8 cellular contexts compared by ENCODE assay signal in the genomic region with DNA sequence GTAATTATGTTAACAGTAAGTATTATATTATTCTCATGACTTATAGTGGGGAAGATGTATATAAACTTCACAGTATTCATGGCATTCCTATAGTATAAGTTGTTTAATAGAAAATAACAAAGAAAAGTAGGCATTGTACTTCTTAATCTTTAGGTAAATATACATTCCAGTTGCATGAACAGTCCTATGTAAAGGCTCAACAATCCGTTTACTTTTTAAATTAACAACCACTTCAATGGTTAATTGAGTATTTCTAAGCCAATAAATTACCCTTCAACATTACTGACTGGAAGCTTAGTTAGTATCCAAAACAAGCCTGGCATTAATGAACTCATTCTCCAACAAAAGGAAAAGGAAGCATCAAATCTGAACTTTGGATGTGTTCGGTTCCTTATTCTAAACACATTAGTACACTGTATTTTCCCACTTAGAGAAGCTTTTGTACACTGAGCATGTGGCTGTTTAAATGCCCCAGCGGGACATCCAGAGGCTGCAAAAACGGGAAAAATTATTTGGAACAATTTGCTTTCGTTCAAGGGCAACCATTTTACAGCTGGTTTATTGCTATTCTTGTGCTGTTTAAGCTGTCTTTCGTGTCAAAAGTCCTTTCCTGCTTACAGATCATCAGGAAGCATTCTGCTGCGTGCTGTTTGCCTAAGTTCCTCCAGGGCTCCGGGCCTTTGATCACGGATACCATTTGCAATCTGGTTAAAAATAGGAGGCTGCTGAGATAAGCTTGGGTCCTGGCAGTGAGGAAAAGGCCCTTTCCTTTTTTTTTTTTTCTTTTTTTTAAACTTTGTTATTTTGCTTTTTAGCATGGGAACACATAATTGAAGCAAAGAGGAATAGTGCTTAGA.
DNase-seq lines count a peak whose midpoint lies in the region; ATAC-seq, FAIRE-seq and TF ChIP-seq lines count a peak whose summit lies in the region.

No MANE protein-coding gene starts in this region.

- FAIRE-seq in GM12892 (lab: Jason Lieb, UNC), result peak; percentile 17

- H3K4me1 ChIP-seq in prostate gland (replicated peaks), result no peaks in the 10 kb centered on the region

- H3K27ac ChIP-seq in prostate gland, result no peak overlapping the region

- TF ChIP-seq CTCF in prostate gland (IDR thresholded peaks at IDR 0.05), result no peak

- TF ChIP-seq POLR2A in GM12892 (IDR thresholded peaks at IDR 0.05; ENCODE audit: low read depth, low read length), result no peak
- TF ChIP-seq POLR2A in prostate gland (IDR thresholded peaks at IDR 0.05), result no peak

- no peaks in the 10 kb centered on the region for H3K9me3 ChIP-seq in prostate gland

- intact Hi-C loops in Right ventricle myocardium superior (cut with DNase I) (no loop called here), prostate gland (cut with DNase I) (no loop called here)

- no peak overlapping the region for H3K4me3 ChIP-seq in prostate gland

- DNase-seq in GM12892 (ENCODE audit: insufficient read length) (no peak), Right ventricle myocardium superior (peak; percentile 46), prostate gland (ENCODE audit: low spot score) (peak; percentile 8), cerebellar nuclear complex (lab: John Stamatoyannopoulos, UW) (no peak), NCI-H524 (lab: John Stamatoyannopoulos, UW) (no peak)

- no peaks in the 10 kb centered on the region for H3K36me3 ChIP-seq in prostate gland

- H3K27me3 ChIP-seq in prostate gland (replicated peaks; ENCODE audit: insufficient read depth), result no peaks in the 10 kb centered on the region

- ATAC-seq in SK-N-SH treated with all-trans-retinoic acid at 6 μM for 48 hours (peak; percentile 85), Right ventricle myocardium superior (ENCODE audit: poor library complexity) (peak; percentile 94), GM21390 (IDR thresholded peaks at IDR 0.05; ENCODE audit: unreplicated experiment) (no peak), HG03520 (IDR thresholded peaks at IDR 0.05; ENCODE audit: unreplicated experiment) (no peak)

- 11% methylated on average over 9 of the region's 9 CpGs for WGBS in prostate gland

TF ChIP-seq in SK-N-SH treated with all-trans-retinoic acid at 6 μM for 48 hours, 23 proteins besides CTCF, POLR2A, EP300 and RAD21:
- TF ChIP-seq ZNF70 (CRISPR knock-in tag; IDR thresholded peaks at IDR 0.05) (no peak), CSDC2 (CRISPR knock-in tag; IDR thresholded peaks at IDR 0.05) (0 out of 2 replicates have a peak, but pooled peaks have one; percentile 67), TCF4 (CRISPR knock-in tag; IDR thresholded peaks at IDR 0.05; ENCODE audit: borderline replicate concordance) (0 out of 2 replicates have a peak, but pooled peaks have one; percentile 11), ZFP3 (CRISPR knock-in tag; IDR thresholded peaks at IDR 0.05) (0 out of 2 replicates have a peak, but pooled peaks have one; percentile 58), SNAI2 (CRISPR knock-in tag; IDR thresholded peaks at IDR 0.05) (0 out of 2 replicates have a peak, but pooled peaks have one; percentile 40)

Comparison
In these comparisons a context has a peak if more than half of its experiments do, and no peak if none do; other contexts are left out.
1. DNase-seq: peak in Right ventricle myocardium superior (single experiment) and prostate gland (single experiment); none in GM12892 (single experiment), cerebellar nuclear complex (0 of 2) and NCI-H524 (0 of 2).
2. ATAC-seq: peak in SK-N-SH treated with all-trans-retinoic acid at 6 μM for 48 hours (single experiment) and Right ventricle myocardium superior (single experiment); none in GM21390 (single experiment) and HG03520 (single experiment).